ENCODE assay signal across 2 cellular contexts in the genomic region with DNA sequence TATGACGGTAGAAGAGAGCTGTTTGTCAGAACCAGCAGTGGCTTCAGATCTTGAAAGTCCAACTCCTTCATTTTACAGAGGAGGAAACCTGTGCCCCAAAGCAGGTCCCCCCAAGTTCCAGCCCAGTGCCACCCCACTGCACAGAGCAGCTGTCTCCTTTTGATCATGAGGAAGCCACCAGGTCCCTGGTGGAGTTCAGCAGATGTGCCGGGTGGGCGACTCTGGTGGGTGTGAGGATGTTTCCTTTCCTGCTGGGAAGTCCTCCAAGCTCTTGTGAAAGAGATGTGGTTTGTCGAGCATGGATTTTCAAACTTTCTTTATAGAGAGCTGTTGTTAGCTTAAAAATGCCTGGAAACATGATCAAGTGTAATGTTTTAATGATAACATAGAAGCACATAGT.
TF ChIP-seq lines count a peak whose summit lies in the region.

No MANE protein-coding gene starts in this region.

TF ChIP-seq in HCT116, 20 proteins besides CTCF, POLR2A, EP300 and RAD21:
- TF ChIP-seq YY1 (IDR thresholded peaks at IDR 0.05; ENCODE audit: extremely low read depth, insufficient replicate concordance, low read depth, low read length) = no peak
- no peak for TF ChIP-seq CBX3 (IDR thresholded peaks at IDR 0.05; ENCODE audit: low read depth)
- TF ChIP-seq ZNF274 (IDR thresholded peaks at IDR 0.05; ENCODE audit: low read depth, low read length) = no peak
- TF ChIP-seq EZH2 (IDR thresholded peaks at IDR 0.05) = no peak
- no peak for TF ChIP-seq SP1 (IDR thresholded peaks at IDR 0.05; ENCODE audit: low read depth)
- TF ChIP-seq ZFX (IDR thresholded peaks at IDR 0.05) = no peak
- TF ChIP-seq JUND (IDR thresholded peaks at IDR 0.05) = no peak
- no peak for TF ChIP-seq ATF3 (IDR thresholded peaks at IDR 0.05)
- TF ChIP-seq EGR1 (IDR thresholded peaks at IDR 0.05; ENCODE audit: low read depth) = no peak
- TF ChIP-seq TCF7L2 (IDR thresholded peaks at IDR 0.05; ENCODE audit: borderline replicate concordance, extremely low read depth, insufficient read depth, insufficient read length) = no peak
- TF ChIP-seq, protein P1, sequence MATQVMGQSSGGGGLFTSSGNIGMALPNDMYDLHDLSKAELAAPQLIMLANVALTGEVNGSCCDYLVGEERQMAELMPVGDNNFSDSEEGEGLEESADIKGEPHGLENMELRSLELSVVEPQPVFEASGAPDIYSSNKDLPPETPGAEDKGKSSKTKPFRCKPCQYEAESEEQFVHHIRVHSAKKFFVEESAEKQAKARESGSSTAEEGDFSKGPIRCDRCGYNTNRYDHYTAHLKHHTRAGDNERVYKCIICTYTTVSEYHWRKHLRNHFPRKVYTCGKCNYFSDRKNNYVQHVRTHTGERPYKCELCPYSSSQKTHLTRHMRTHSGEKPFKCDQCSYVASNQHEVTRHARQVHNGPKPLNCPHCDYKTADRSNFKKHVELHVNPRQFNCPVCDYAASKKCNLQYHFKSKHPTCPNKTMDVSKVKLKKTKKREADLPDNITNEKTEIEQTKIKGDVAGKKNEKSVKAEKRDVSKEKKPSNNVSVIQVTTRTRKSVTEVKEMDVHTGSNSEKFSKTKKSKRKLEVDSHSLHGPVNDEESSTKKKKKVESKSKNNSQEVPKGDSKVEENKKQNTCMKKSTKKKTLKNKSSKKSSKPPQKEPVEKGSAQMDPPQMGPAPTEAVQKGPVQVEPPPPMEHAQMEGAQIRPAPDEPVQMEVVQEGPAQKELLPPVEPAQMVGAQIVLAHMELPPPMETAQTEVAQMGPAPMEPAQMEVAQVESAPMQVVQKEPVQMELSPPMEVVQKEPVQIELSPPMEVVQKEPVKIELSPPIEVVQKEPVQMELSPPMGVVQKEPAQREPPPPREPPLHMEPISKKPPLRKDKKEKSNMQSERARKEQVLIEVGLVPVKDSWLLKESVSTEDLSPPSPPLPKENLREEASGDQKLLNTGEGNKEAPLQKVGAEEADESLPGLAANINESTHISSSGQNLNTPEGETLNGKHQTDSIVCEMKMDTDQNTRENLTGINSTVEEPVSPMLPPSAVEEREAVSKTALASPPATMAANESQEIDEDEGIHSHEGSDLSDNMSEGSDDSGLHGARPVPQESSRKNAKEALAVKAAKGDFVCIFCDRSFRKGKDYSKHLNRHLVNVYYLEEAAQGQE (IDR thresholded peaks at IDR 0.05; ENCODE audit: low read depth) = no peak
- TF ChIP-seq MAX (IDR thresholded peaks at IDR 0.05) = no peak
- no peak for TF ChIP-seq FOSL1 (IDR thresholded peaks at IDR 0.05; ENCODE audit: low read depth)
- no peak for TF ChIP-seq SIN3A (IDR thresholded peaks at IDR 0.05; ENCODE audit: low read depth)

TF ChIP-seq in GM12878, 131 proteins besides CTCF, POLR2A, EP300 and RAD21:
- TF ChIP-seq RUNX3 (IDR thresholded peaks at IDR 0.05; ENCODE audit: low read length) (no peak), EGR1 (IDR thresholded peaks at IDR 0.05; ENCODE audit: borderline replicate concordance in 1 of 2, low read depth in 2 of 2, low read length in 2 of 2) (0 out of 3 replicates have a peak, but pooled peaks of 1 of the 2 experiments have one; percentile 5), TCF12 (IDR thresholded peaks at IDR 0.05; ENCODE audit: low read depth, low read length) (0 out of 2 replicates have a peak, but pooled peaks have one; percentile 16)
